8 cellular contexts compared by ENCODE assay signal in the genomic region with DNA sequence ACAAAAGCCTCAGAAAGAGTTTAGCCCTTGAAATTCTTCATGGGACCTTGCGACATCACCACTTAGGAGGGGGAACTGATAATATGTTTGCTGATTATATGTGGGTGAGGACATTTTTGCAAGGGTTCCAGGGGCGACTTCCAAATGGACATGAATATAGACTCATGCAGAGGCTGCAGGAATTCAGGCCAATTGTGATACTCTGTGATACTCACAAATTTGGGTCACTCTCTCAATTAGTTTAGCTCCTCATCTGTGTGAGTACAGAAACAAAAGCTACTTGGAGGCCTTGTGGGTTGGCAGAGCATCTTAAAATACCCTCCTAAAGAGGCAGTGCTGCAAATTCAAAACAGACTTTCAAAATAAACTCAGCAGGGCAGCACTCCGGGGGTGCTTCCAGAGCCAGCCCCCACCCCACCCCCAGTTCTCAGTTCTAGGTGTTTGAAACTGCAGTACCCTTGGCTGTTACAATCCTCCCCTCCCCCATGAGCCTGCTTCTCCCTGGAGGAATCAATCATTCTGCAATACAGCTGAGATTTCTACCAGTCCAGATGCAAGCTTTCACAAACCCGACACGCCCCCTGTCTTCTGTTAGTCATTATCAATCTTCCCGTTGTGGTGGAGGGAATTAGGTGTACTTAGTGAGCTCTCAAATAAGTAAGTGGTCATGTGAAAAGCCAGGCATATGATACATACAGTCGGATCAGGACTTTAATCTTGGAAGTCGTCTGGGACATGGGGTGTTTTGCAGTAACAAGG.
DNase-seq lines count a peak whose midpoint lies in the region; ATAC-seq and TF ChIP-seq lines count a peak whose summit lies in the region.

No MANE protein-coding gene starts in this region.

- ATAC-seq in GM21576 (IDR thresholded peaks at IDR 0.05; ENCODE audit: unreplicated experiment) (peak; percentile 43), left lung (peak; percentile 65), upper lobe of left lung (ENCODE audit: low FRiP score in 2 of 2) (peak; percentile 62 to 73)

- peak; percentile 18 for TF ChIP-seq CTCF in GM06990 (IDR thresholded peaks at IDR 0.05; ENCODE audit: insufficient read depth, low read length, poor library complexity, severe bottlenecking)
- TF ChIP-seq CTCF in left lung (IDR thresholded peaks at IDR 0.05), result no peak
- TF ChIP-seq CTCF in upper lobe of left lung (IDR thresholded peaks at IDR 0.05), result no peak

- peaks cover 37 to 38% of the 10 kb centered on the region in 2 donors for H3K4me1 ChIP-seq in left lung
- peaks cover 30 to 46% (median 36%) of the 10 kb centered on the region in 4 donors for H3K4me1 ChIP-seq in upper lobe of left lung

- 31 to 48% methylated on average over 8 of the region's 8 CpGs for WGBS in upper lobe of left lung, 2 donors

- peak; percentile 61 for DNase-seq in GM06990 (ENCODE audit: extremely low read depth, insufficient read length)
- DNase-seq in NCI-H1436 (lab: John Stamatoyannopoulos, UW), result peak; percentile 73
- no peak for DNase-seq in left lung
- peak in 1 of 2 donors; percentile 55 for DNase-seq in upper lobe of left lung
- DNase-seq in cerebellar nuclear complex (lab: John Stamatoyannopoulos, UW), result no peak
- DNase-seq in NCI-H1105 (lab: John Stamatoyannopoulos, UW), result no peak

- TF ChIP-seq EP300 in upper lobe of left lung (IDR thresholded peaks at IDR 0.05), result peak in 1 of 4 donors; percentile 24

- H3K27me3 ChIP-seq in GM06990 (replicated peaks; ENCODE audit: control insufficient read depth, insufficient read depth, low read length) (no peaks in the 10 kb centered on the region), left lung (no peaks in the 10 kb centered on the region), upper lobe of left lung (no peaks in the 10 kb centered on the region)

- peak overlapping the region; percentile 62 for H3K27ac ChIP-seq in angular gyrus (ENCODE audit: low read depth, low read length)
- H3K27ac ChIP-seq in left lung, result peak overlapping the region; percentile 63 to 79
- peak overlapping the region; percentile 30 to 78 (median 62) for H3K27ac ChIP-seq in upper lobe of left lung

- intact Hi-C loops in left lung (cut with DNase I), result no loop called here

- H3K9me3 ChIP-seq in left lung (no peaks in the 10 kb centered on the region), upper lobe of left lung (no peaks in the 10 kb centered on the region)

- TF ChIP-seq POLR2A in upper lobe of left lung (IDR thresholded peaks at IDR 0.05), result no peak

- no peaks in the 10 kb centered on the region for H3K36me3 ChIP-seq in GM06990 (ENCODE audit: control insufficient read depth, insufficient read depth, low read length)
- H3K36me3 ChIP-seq in left lung, result no peaks in the 10 kb centered on the region
- H3K36me3 ChIP-seq in upper lobe of left lung, result no peaks in the 10 kb centered on the region

- H3K4me3 ChIP-seq in GM06990 (replicated peaks; ENCODE audit: low read depth, low read length) (peak overlapping the region; percentile 2; the same call in 1 of the 2 replicates), left lung (no peak overlapping the region), upper lobe of left lung (no peak overlapping the region)

Comparison
In these comparisons a context has a peak if more than half of its experiments do, and no peak if none do; other contexts are left out.
1. DNase-seq: peak in GM06990 (single experiment) and NCI-H1436 (single experiment); none in left lung (0 of 2), cerebellar nuclear complex (0 of 2) and NCI-H1105 (single experiment).
2. Peak in every context shown above with its lines, with median percentiles within 50 percentile points of each other: ATAC-seq and H3K27ac ChIP-seq.